In the genomic region with DNA sequence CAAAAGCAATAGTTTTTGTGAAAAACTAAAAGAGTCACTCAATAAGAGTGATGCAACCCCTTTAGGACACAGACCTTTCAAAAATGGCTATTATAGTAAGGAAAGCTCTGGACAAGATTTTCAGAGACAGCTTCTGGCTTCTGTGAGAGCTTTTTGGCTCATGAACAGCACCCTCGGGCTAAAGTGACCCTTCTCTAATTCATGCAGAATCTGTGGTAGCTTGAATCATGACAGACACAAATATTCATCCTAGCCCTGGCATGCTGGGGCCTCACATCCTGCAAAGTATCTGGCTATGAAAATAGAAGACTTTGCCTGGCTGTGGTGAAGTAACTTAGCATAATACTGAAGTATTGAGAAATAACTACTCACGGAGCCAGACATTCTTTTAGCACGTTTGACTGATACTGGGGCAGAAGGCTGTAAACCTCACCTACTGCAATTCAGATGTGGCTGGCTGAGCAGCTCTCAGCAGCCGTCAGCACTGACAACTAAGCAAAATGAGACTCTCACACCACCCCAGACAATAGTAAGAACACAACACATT, we compare ENCODE assay signal across 10 cellular contexts.
DNase-seq lines count a peak whose midpoint lies in the region; ATAC-seq and TF ChIP-seq lines count a peak whose summit lies in the region.
"Had no signal": no experiment of that assay in that cellular context is flagged by ENCODE, and none has a peak within 500 bp of the region (broad histone marks: within the 10 kb centered on the region; RNA-seq: fewer than 3 reads in every experiment).

No MANE protein-coding gene starts in this region.

- H3K27me3 Mint-ChIP-seq in activated T-cell treated with anti-CD3 and anti-CD28 coated beads, Interleukin-2, amount 50 U/mL, for 72 hours (ENCODE audit: low read depth), result no peaks in the 10 kb centered on the region

- H3K9me3 ChIP-seq in tibial artery, result no peaks in the 10 kb centered on the region

- peaks cover 0 to 27% (median 17%) of the 10 kb centered on the region in 4 donors for H3K4me1 ChIP-seq in tibial artery

- TF ChIP-seq CTCF in tibial artery (IDR thresholded peaks at IDR 0.05), result no peak

- H3K27ac ChIP-seq in tibial artery, result peak overlapping the region; percentile 61 to 78

- DNase-seq in LHCN-M2 (ENCODE audit: low read depth) (peak; percentile 80), brain pericyte (ENCODE audit: low read depth, low spot score) (peak; percentile 44), iris pigment epithelial cell (ENCODE audit: low read depth) (peak; percentile 95), tibial artery (no peak), NCI-H2081 treated with DMSO at 0.1 percent for 48 hours (lab: John Stamatoyannopoulos, UW) (no peak)
- no peak for DNase-seq in effector CD4-positive, alpha-beta T cell
- no peak for DNase-seq in activated T-cell treated with anti-CD3 and anti-CD28 coated beads, Interleukin-2, amount 50 U/mL, for 72 hours
- DNase-seq: activated naive CD8-positive, alpha-beta T cell treated with anti-CD3 and anti-CD28 coated beads for 36 hours; naive thymus-derived CD8-positive, alpha-beta T cell had no signal

- no peaks in the 10 kb centered on the region for H3K36me3 Mint-ChIP-seq in activated T-cell treated with anti-CD3 and anti-CD28 coated beads, Interleukin-2, amount 50 U/mL, for 72 hours (ENCODE audit: insufficient read depth in 2 of 2)
- H3K36me3 Mint-ChIP-seq: activated naive CD8-positive, alpha-beta T cell treated with anti-CD3 and anti-CD28 coated beads for 36 hours; naive thymus-derived CD8-positive, alpha-beta T cell had no signal

- intact Hi-C loops in tibial artery (cut with DNase I; ENCODE audit: low total_unique reads), result no loop called here

- H3K36me3 ChIP-seq in tibial artery, result no peaks in the 10 kb centered on the region

- no peak overlapping the region for H3K27ac Mint-ChIP-seq in activated T-cell treated with anti-CD3 and anti-CD28 coated beads, Interleukin-2, amount 50 U/mL, for 72 hours
- H3K27ac Mint-ChIP-seq: activated naive CD8-positive, alpha-beta T cell treated with anti-CD3 and anti-CD28 coated beads for 36 hours; naive thymus-derived CD8-positive, alpha-beta T cell had no signal

- no peak for ATAC-seq in HG02870 (IDR thresholded peaks at IDR 0.05; ENCODE audit: unreplicated experiment)
- ATAC-seq in activated T-cell treated with anti-CD3 and anti-CD28 coated beads, Interleukin-2, amount 50 U/mL, for 72 hours (replicated peaks in 1 of 2), result no peak
- ATAC-seq: naive thymus-derived CD8-positive, alpha-beta T cell had no signal

- H3K4me3 Mint-ChIP-seq in activated T-cell treated with anti-CD3 and anti-CD28 coated beads, Interleukin-2, amount 50 U/mL, for 72 hours, result no peak overlapping the region
- H3K4me3 Mint-ChIP-seq: activated naive CD8-positive, alpha-beta T cell treated with anti-CD3 and anti-CD28 coated beads for 36 hours; naive thymus-derived CD8-positive, alpha-beta T cell had no signal

- H3K4me3 ChIP-seq in tibial artery, result peak overlapping the region; percentile 9 to 24

- no peaks in the 10 kb centered on the region for H3K27me3 ChIP-seq in tibial artery

- H3K4me1 Mint-ChIP-seq in activated T-cell treated with anti-CD3 and anti-CD28 coated beads, Interleukin-2, amount 50 U/mL, for 72 hours (ENCODE audit: low read depth), result no peaks in the 10 kb centered on the region
- H3K4me1 Mint-ChIP-seq: activated naive CD8-positive, alpha-beta T cell treated with anti-CD3 and anti-CD28 coated beads for 36 hours; naive thymus-derived CD8-positive, alpha-beta T cell had no signal

- peaks cover 0 to 1% of the 10 kb centered on the region in 2 donors for H3K9me3 Mint-ChIP-seq in activated T-cell treated with anti-CD3 and anti-CD28 coated beads, Interleukin-2, amount 50 U/mL, for 72 hours
- H3K9me3 Mint-ChIP-seq: activated naive CD8-positive, alpha-beta T cell treated with anti-CD3 and anti-CD28 coated beads for 36 hours had no signal

Comparison
In these comparisons a context has a peak if more than half of its experiments do, and no peak if none do; other contexts are left out.
1. DNase-seq: peak in LHCN-M2 (single experiment), brain pericyte (single experiment) and iris pigment epithelial cell (single experiment); none in tibial artery (0 of 2), NCI-H2081 treated with DMSO at 0.1 percent for 48 hours (single experiment), effector CD4-positive, alpha-beta T cell (single experiment) and activated T-cell treated with anti-CD3 and anti-CD28 coated beads, Interleukin-2, amount 50 U/mL, for 72 hours (0 of 2).